In the genomic region with DNA sequence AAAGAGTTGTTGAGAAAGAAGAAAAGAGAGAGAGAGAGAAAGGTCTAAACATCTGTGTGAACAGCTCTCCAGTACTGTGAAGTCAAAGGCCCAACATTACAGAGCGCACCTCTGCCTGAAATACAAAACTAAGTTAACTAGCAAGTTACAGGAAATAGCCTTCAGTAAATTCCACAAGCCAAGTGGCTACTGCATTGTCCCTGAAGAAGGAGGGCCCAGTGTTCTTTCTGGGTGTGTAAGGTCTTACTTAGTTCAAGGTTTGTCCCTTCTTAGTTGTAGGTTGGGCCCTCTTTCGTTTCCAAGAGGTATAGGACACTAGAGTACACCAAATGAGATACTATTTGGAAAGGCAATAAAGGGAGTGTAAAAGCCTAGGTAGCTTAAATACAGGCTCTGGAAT, we compare ENCODE assay signal across 15 cellular contexts.
DNase-seq lines count a peak whose midpoint lies in the region; ATAC-seq and TF ChIP-seq lines count a peak whose summit lies in the region.
"Had no signal": no experiment of that assay in that cellular context is flagged by ENCODE, and none has a peak within 500 bp of the region (broad histone marks: within the 10 kb centered on the region; RNA-seq: fewer than 3 reads in every experiment).

No MANE protein-coding gene starts in this region.

- H3K4me2 ChIP-seq in H9 (ENCODE audit: insufficient read depth, insufficient read length, low read length) (no peak overlapping the region), trophoblast cell (ENCODE audit: low read length) (no peak overlapping the region)

- H2BK12ac ChIP-seq in H9 (ENCODE audit: insufficient read length, low read depth, low read length): no peak overlapping the region
- no peak overlapping the region for H2BK12ac ChIP-seq in trophoblast cell (ENCODE audit: low read length)

- H3K23me2 ChIP-seq in H9 (ENCODE audit: insufficient read length, low read depth, low read length, poor library complexity, severe bottlenecking): no peaks in the 10 kb centered on the region

- CTCF ChIA-PET in T-cell (lab: Charles Lee): interaction anchor here (0.6 to 1.2 kb wide), 9 partner anchors 13 to 511 kb away, joined by 3 to 9 read pairs (median 4); no protein-coding TSS in a partner anchor

- peak overlapping the region; percentile 6 for H3K27ac ChIP-seq in H9 (ENCODE audit: insufficient read length, low read depth, low read length)
- peak overlapping the region; percentile 3 for H3K27ac ChIP-seq in trophoblast cell (ENCODE audit: low read depth, low read length)
- H3K27ac ChIP-seq: VCaP had no signal

- H3K27me3 ChIP-seq in H9 (ENCODE audit: insufficient read depth, low read length) (no peaks in the 10 kb centered on the region), trophoblast cell (ENCODE audit: insufficient read depth, low read length) (no peaks in the 10 kb centered on the region)
- H3K27me3 ChIP-seq: gastroesophageal sphincter had no signal

- H3K23ac ChIP-seq in H9 (ENCODE audit: insufficient read length, low read depth, low read length): no peak overlapping the region
- H3K23ac ChIP-seq in trophoblast cell (ENCODE audit: low read length): no peak overlapping the region

- H3K18ac ChIP-seq in H9 (ENCODE audit: insufficient read length, low read depth, low read length): no peak overlapping the region
- no peak overlapping the region for H3K18ac ChIP-seq in trophoblast cell (ENCODE audit: low read length)

- no CpG with 5 or more reads among the region's 2 CpGs for WGBS in H9 (ENCODE audit: extremely low coverage, insufficient read length, low lambda C conversion rate)
- WGBS in trophoblast cell (ENCODE audit: extremely low coverage, insufficient coverage, insufficient read length): no CpG with 5 or more reads among the region's 2 CpGs

- H2BK5ac ChIP-seq in H9 (ENCODE audit: insufficient read length, low read length) (no peak overlapping the region), trophoblast cell (ENCODE audit: low read depth, low read length, poor library complexity) (no peak overlapping the region)

- no peak overlapping the region for H2BK120ac ChIP-seq in H9 (ENCODE audit: low read depth, low read length, poor library complexity, severe bottlenecking)
- no peak overlapping the region for H2BK120ac ChIP-seq in trophoblast cell (ENCODE audit: insufficient read depth, low read length, poor library complexity)

- H3K27me3 Mint-ChIP-seq in H9 (ENCODE audit: low read depth) (no peaks in the 10 kb centered on the region), T-cell (no peaks in the 10 kb centered on the region)
- no peaks in the 10 kb centered on the region for H3K27me3 Mint-ChIP-seq in effector memory CD8-positive, alpha-beta T cell

- no peak overlapping the region for H4K5ac ChIP-seq in H9 (ENCODE audit: insufficient read length, low read depth, low read length)

- POLR2A ChIA-PET in T-cell (lab: Charles Lee): interaction anchor here (0.6 to 1.1 kb wide), 5 partner anchors 14 to 150 kb away, joined by 3 to 6 read pairs (median 3); no protein-coding TSS in a partner anchor

- H3K79me2 ChIP-seq in H9 (ENCODE audit: insufficient read depth, low read length) (no peaks in the 10 kb centered on the region), trophoblast cell (ENCODE audit: control insufficient read depth, insufficient read depth, low read length, poor library complexity) (no peaks in the 10 kb centered on the region)

- ATAC-seq in T-cell (replicated peaks in 1 of 4) (peak in 1 of 4 experiments; percentile 12), HG02678 (IDR thresholded peaks at IDR 0.05; ENCODE audit: unreplicated experiment) (no peak)
- ATAC-seq in effector memory CD8-positive, alpha-beta T cell (replicated peaks): no peak
- ATAC-seq: gastroesophageal sphincter, left ventricle myocardium superior had no signal

- no peak for TF ChIP-seq CTCF in H9 (conservative IDR thresholded peaks at IDR 0.05)

- H3K36me3 Mint-ChIP-seq in H9 (ENCODE audit: insufficient read depth in 1 of 3, low read depth in 3 of 3) (peaks cover 7 to 15% (median 9%) of the 10 kb centered on the region in 3 experiments), T-cell (peaks cover 43% of the 10 kb centered on the region)
- peaks cover 15% of the 10 kb centered on the region for H3K36me3 Mint-ChIP-seq in effector memory CD8-positive, alpha-beta T cell (ENCODE audit: insufficient read depth)

- H3K4me1 ChIP-seq in H9 (ENCODE audit: insufficient read depth, low read length) (peaks cover 24% of the 10 kb centered on the region; the same call in 1 of the 2 replicates), trophoblast cell (ENCODE audit: control insufficient read depth in 1 of 2, insufficient read depth in 2 of 2, low read length in 2 of 2) (peaks cover 8 to 19% of the 10 kb centered on the region in 2 experiments)

- no peak overlapping the region for H4K12ac ChIP-seq in trophoblast cell (ENCODE audit: low read depth, low read length)

- peaks cover 13 to 21% of the 10 kb centered on the region in 2 experiments for H3K36me3 ChIP-seq in trophoblast cell (ENCODE audit: control insufficient read depth in 1 of 2, insufficient read depth in 2 of 2, low read length in 2 of 2)

- H4K8ac ChIP-seq in H9 (replicated peaks; ENCODE audit: insufficient read length, low read depth, low read length) (no peak overlapping the region), trophoblast cell (ENCODE audit: low read depth, low read length) (no peak overlapping the region)

- no peaks in the 10 kb centered on the region for H4K20me1 ChIP-seq in H9 (ENCODE audit: control insufficient read depth, insufficient read depth, insufficient read length)

- no peaks in the 10 kb centered on the region for H3K9me3 Mint-ChIP-seq in H9
- H3K9me3 Mint-ChIP-seq in T-cell: no peaks in the 10 kb centered on the region
- H3K9me3 Mint-ChIP-seq in effector memory CD8-positive, alpha-beta T cell: no peaks in the 10 kb centered on the region

- no peaks in the 10 kb centered on the region for H3K9me3 ChIP-seq in H9 (ENCODE audit: control insufficient read depth, low read depth, low read length)
- no peaks in the 10 kb centered on the region for H3K9me3 ChIP-seq in trophoblast cell (ENCODE audit: insufficient read depth, low read depth, low read length)
- H3K9me3 ChIP-seq: gastroesophageal sphincter had no signal

- H3K4me1 Mint-ChIP-seq in H9 (peaks cover 80 to 84% of the 10 kb centered on the region in 2 experiments), T-cell (peaks cover 91 to 98% (median 94%) of the 10 kb centered on the region in 3 donors)
- H3K4me1 Mint-ChIP-seq in effector memory CD8-positive, alpha-beta T cell (ENCODE audit: low read depth in 2 of 2): peaks cover 36 to 43% of the 10 kb centered on the region in 2 donors

- H3K4ac ChIP-seq in H9 (ENCODE audit: low read depth, low read length) (no peak overlapping the region), trophoblast cell (ENCODE audit: low read depth, low read length) (no peak overlapping the region)

- H2AFZ ChIP-seq in H9 (ENCODE audit: low read length) (no peak overlapping the region), trophoblast cell (ENCODE audit: insufficient read depth, low read length, poor library complexity) (no peak overlapping the region)

- H3K9ac ChIP-seq in H9 (ENCODE audit: extremely low read depth, insufficient read length, low read length) (no peak overlapping the region), trophoblast cell (ENCODE audit: low read length) (no peak overlapping the region)

- DNase-seq in H9: no peak
- DNase-seq in T-cell: no peak
- no peak for DNase-seq in effector memory CD8-positive, alpha-beta T cell
- no peak for DNase-seq in trophoblast cell
- no peak for DNase-seq in NCI-H2227 treated with DMSO at 0.1 percent for 48 hours (lab: John Stamatoyannopoulos, UW)
- DNase-seq in activated effector memory CD4-positive, alpha-beta T cell treated with Interleukin-2 at 50 U/mL for 16 hours: no peak
- DNase-seq: effector CD4-positive, alpha-beta T cell; left ventricle myocardium superior; NCI-H1417; NCI-H82; SHP77; stimulated activated CD4-positive, alpha-beta T cell treated with anti-CD3 and anti-CD28 coated beads, Interleukin-4, amount 100 ng/mL, for 24 hours had no signal

- no peak overlapping the region for H3K4me3 ChIP-seq in trophoblast cell (ENCODE audit: low read depth, low read length)
- H3K4me3 ChIP-seq: gastroesophageal sphincter had no signal

- H2BK20ac ChIP-seq in H9 (ENCODE audit: low read depth, low read length, poor library complexity, severe bottlenecking): no peak overlapping the region

- no peak overlapping the region; a peak in 1 of 5 replicates for H3K4me3 Mint-ChIP-seq in H9
- peak overlapping the region in 2 of 3 donors; percentile 17 to 43 for H3K4me3 Mint-ChIP-seq in T-cell
- H3K4me3 Mint-ChIP-seq in effector memory CD8-positive, alpha-beta T cell: peak overlapping the region in 1 of 2 donors; percentile 34

- H3K79me1 ChIP-seq in H9 (ENCODE audit: insufficient read depth, low read depth, low read length, poor library complexity, severe bottlenecking) (no peaks in the 10 kb centered on the region), trophoblast cell (ENCODE audit: low read length) (peaks cover 5% of the 10 kb centered on the region)

- H3K14ac ChIP-seq in H9 (ENCODE audit: insufficient read depth, low read length) (no peak overlapping the region), trophoblast cell (ENCODE audit: low read length) (no peak overlapping the region)

- H4K91ac ChIP-seq in H9 (ENCODE audit: insufficient read length, low read depth, low read length): no peak overlapping the region
- no peak overlapping the region for H4K91ac ChIP-seq in trophoblast cell (ENCODE audit: low read depth, low read length)

- H3T11ph ChIP-seq in H9 (ENCODE audit: low read length): no peak overlapping the region

- H3K56ac ChIP-seq in H9 (ENCODE audit: insufficient read length, low read depth, low read length): no peak overlapping the region

- H2AK5ac ChIP-seq in H9 (ENCODE audit: insufficient read length, low read length) (no peak overlapping the region), trophoblast cell (ENCODE audit: low read length) (no peak overlapping the region)

- H2BK15ac ChIP-seq in H9 (ENCODE audit: low read depth, low read length): no peak overlapping the region

- H3K27ac Mint-ChIP-seq in H9 (peak overlapping the region; percentile 67 to 99 (median 99); a peak in 6 of 7 replicates), T-cell (peak overlapping the region; percentile 94 to 96)
- H3K27ac Mint-ChIP-seq in effector memory CD8-positive, alpha-beta T cell: peak overlapping the region; percentile 70 to 76

Comparison
In these comparisons a context has a peak if more than half of its experiments do, and no peak if none do; other contexts are left out.
1. H3K4me3 Mint-ChIP-seq: peak in T-cell (2 of 3); none in H9 (0 of 2).
2. Peak in every context shown above with its lines, with median percentiles within 50 percentile points of each other: H3K27ac Mint-ChIP-seq.